In genomic region chr16:66207864-66208226, GRCh38 we compare ENCODE assay signal across 19 cellular contexts.
"Had no signal": no experiment of that assay in that cellular context is flagged by ENCODE, and none has a peak within 500 bp of the region (broad histone marks: within the 10 kb centered on the region; RNA-seq: fewer than 3 reads in every experiment).

No MANE protein-coding gene starts in this region.

- H3K9me3 Mint-ChIP-seq: activated CD4-positive, alpha-beta T cell treated with anti-CD3 and anti-CD28 coated beads, Interleukin-2, amount 10 ng/mL, durations not matched to agents 7 days and 5 days; activated naive CD4-positive, alpha-beta T cell treated with anti-CD3 and anti-CD28 coated beads, Interleukin-2, amount 10 ng/mL, durations not matched to agents 7 days and 5 days; immature natural killer cell; nephron progenitor cell; T-helper 2 cell treated with Interferon-gamma antibody and Interleukin-4, amounts not matched to agents 5 μg/mL and 100 μg/mL, for 36 hours had no signal

- H3K27me3 ChIP-seq: ascending aorta, esophagus squamous epithelium, tibial nerve had no signal

- H3K4me3 Mint-ChIP-seq: activated CD4-positive, alpha-beta T cell treated with anti-CD3 and anti-CD28 coated beads, Interleukin-2, amount 10 ng/mL, durations not matched to agents 7 days and 5 days; activated naive CD4-positive, alpha-beta T cell treated with anti-CD3 and anti-CD28 coated beads, Interleukin-2, amount 10 ng/mL, durations not matched to agents 7 days and 5 days; immature natural killer cell; nephron progenitor cell; T-helper 2 cell treated with Interferon-gamma antibody and Interleukin-4, amounts not matched to agents 5 μg/mL and 100 μg/mL, for 36 hours had no signal

- H3K4me1 Mint-ChIP-seq: activated CD4-positive, alpha-beta T cell treated with anti-CD3 and anti-CD28 coated beads, Interleukin-2, amount 10 ng/mL, durations not matched to agents 7 days and 5 days; activated naive CD4-positive, alpha-beta T cell treated with anti-CD3 and anti-CD28 coated beads, Interleukin-2, amount 10 ng/mL, durations not matched to agents 7 days and 5 days; immature natural killer cell had no signal

- DNase-seq: activated CD4-positive, alpha-beta T cell treated with anti-CD3 and anti-CD28 coated beads, Interleukin-2, amount 10 ng/mL, durations not matched to agents 7 days and 5 days; activated CD8-positive, alpha-beta memory T cell treated with anti-CD3 and anti-CD28 coated beads for 24 hours; activated CD8-positive, alpha-beta memory T cell treated with anti-CD3 and anti-CD28 coated beads, Interleukin-2, amount 50 U/mL, for 48 hours; activated effector memory CD4-positive, alpha-beta T cell treated with Interleukin-2 at 50 U/mL for 16 hours; activated naive CD4-positive, alpha-beta T cell treated with anti-CD3 and anti-CD28 coated beads, Interleukin-2, amount 10 ng/mL, durations not matched to agents 7 days and 5 days; activated T-cell treated with anti-CD3 and anti-CD28 coated beads, Interleukin-2, amount 50 U/mL, for 48 hours; cerebellar nuclear complex; cortex of kidney; effector CD4-positive, alpha-beta T cell; esophagus squamous epithelium; immature natural killer cell; left ventricle myocardium superior; nephron progenitor cell; stimulated activated CD4-positive, alpha-beta T cell treated with anti-CD3 and anti-CD28 coated beads, Interleukin-2, amount 100 ng/mL, for 24 hours; stimulated activated naive CD4-positive, alpha-beta T cell treated with Interleukin-2 at 50 U/mL for 16 hours had no signal

- H3K36me3 ChIP-seq: ascending aorta, esophagus squamous epithelium, tibial nerve had no signal

- H3K4me1 ChIP-seq: ascending aorta, esophagus squamous epithelium had no signal

- H3K4me3 ChIP-seq: ascending aorta, esophagus squamous epithelium, tibial nerve had no signal

- H3K36me3 Mint-ChIP-seq: activated naive CD4-positive, alpha-beta T cell treated with anti-CD3 and anti-CD28 coated beads, Interleukin-2, amount 10 ng/mL, durations not matched to agents 7 days and 5 days; immature natural killer cell had no signal

- H3K27ac Mint-ChIP-seq: activated CD4-positive, alpha-beta T cell treated with anti-CD3 and anti-CD28 coated beads, Interleukin-2, amount 10 ng/mL, durations not matched to agents 7 days and 5 days; activated naive CD4-positive, alpha-beta T cell treated with anti-CD3 and anti-CD28 coated beads, Interleukin-2, amount 10 ng/mL, durations not matched to agents 7 days and 5 days; immature natural killer cell; nephron progenitor cell; progenitor cell of endocrine pancreas; T-helper 2 cell treated with Interferon-gamma antibody and Interleukin-4, amounts not matched to agents 5 μg/mL and 100 μg/mL, for 36 hours had no signal

- H3K9me3 ChIP-seq: ascending aorta, esophagus squamous epithelium, tibial nerve had no signal

- H3K27ac ChIP-seq: ascending aorta, tibial nerve had no signal
